8 cellular contexts compared by ENCODE assay signal in the genomic region with DNA sequence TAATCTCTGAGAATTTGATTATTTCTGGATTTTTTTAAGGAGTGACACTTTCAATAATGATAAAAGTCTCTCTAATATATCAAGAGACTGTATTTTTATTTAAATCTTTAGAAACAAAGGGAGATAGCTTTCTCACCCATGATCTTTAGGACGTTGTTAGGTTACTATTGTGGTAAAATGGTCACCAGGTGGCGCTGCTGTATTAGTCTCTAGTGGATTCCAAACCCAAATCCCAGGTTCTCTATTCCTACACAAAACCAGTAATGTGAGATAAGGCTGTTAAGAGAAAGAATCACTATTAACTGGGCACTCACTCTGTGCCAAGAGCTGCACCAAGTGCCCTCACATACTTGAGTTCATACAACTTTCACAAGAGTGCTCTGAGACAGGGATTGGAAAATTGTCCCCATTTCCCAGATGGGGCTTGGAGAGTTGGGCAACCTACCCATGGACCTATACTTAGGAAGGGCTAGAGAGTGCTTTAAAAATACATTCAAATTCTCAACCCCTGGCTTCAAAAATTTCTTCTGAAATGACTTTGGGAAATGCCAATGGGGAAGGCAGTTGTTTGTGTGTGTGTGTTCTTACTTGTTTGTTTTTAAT.
DNase-seq lines count a peak whose midpoint lies in the region; ATAC-seq and TF ChIP-seq lines count a peak whose summit lies in the region.

No MANE protein-coding gene starts in this region.

- intact Hi-C loops in Calu3 (cut with micrococcal nuclease; ENCODE audit: unreplicated experiment): loop anchor here (2.0 to 10.0 kb wide), 2 partner anchors 182 to 736 kb away; no protein-coding TSS in a partner anchor
- intact Hi-C loops in testis (cut with DNase I; ENCODE audit: low total_unique reads): no loop called here

- no peak overlapping the region for H3K27ac ChIP-seq in testis

- no TSS peak for BruUV-seq in Calu3 (replicated peaks; lab: Mats Ljungman, UMichigan)

- H3K9me3 ChIP-seq in testis: no peaks in the 10 kb centered on the region

- POLR2A ChIA-PET in naive thymus-derived CD8-positive, alpha-beta T cell (lab: Charles Lee): no interaction called here

- no peaks in the 10 kb centered on the region for H3K27me3 ChIP-seq in testis

- no peak overlapping the region for H3K4me3 Mint-ChIP-seq in Calu3 (ENCODE audit: low read depth, unreplicated experiment)
- H3K4me3 Mint-ChIP-seq in activated CD8-positive, alpha-beta memory T cell treated with anti-CD3 and anti-CD28 coated beads, Interleukin-2, amount 10 ng/mL, durations not matched to agents 7 days and 5 days: no peak overlapping the region
- H3K4me3 Mint-ChIP-seq in naive thymus-derived CD8-positive, alpha-beta T cell: no peak overlapping the region

- H3K27ac Mint-ChIP-seq in Calu3 (ENCODE audit: unreplicated experiment): no peak overlapping the region
- no peak overlapping the region for H3K27ac Mint-ChIP-seq in activated CD8-positive, alpha-beta memory T cell treated with anti-CD3 and anti-CD28 coated beads, Interleukin-2, amount 10 ng/mL, durations not matched to agents 7 days and 5 days
- no peak overlapping the region for H3K27ac Mint-ChIP-seq in naive thymus-derived CD8-positive, alpha-beta T cell

- ATAC-seq in HG02798 (IDR thresholded peaks at IDR 0.05; ENCODE audit: poor library complexity, unreplicated experiment): peak; percentile 68
- ATAC-seq in activated CD8-positive, alpha-beta memory T cell treated with anti-CD3 and anti-CD28 coated beads, Interleukin-2, amount 10 ng/mL, durations not matched to agents 7 days and 5 days: no peak
- ATAC-seq in naive thymus-derived CD8-positive, alpha-beta T cell: no peak
- no peak for ATAC-seq in HG02938 (IDR thresholded peaks at IDR 0.05; ENCODE audit: unreplicated experiment)

- no peaks in the 10 kb centered on the region for H3K36me3 Mint-ChIP-seq in Calu3 (ENCODE audit: insufficient read depth, unreplicated experiment)
- no peaks in the 10 kb centered on the region for H3K36me3 Mint-ChIP-seq in activated CD8-positive, alpha-beta memory T cell treated with anti-CD3 and anti-CD28 coated beads, Interleukin-2, amount 10 ng/mL, durations not matched to agents 7 days and 5 days
- peaks cover 0 to 2% (median 0%) of the 10 kb centered on the region in 3 donors for H3K36me3 Mint-ChIP-seq in naive thymus-derived CD8-positive, alpha-beta T cell

- H3K4me1 ChIP-seq in testis: no peaks in the 10 kb centered on the region

- TF ChIP-seq CTCF in Calu3 (IDR thresholded peaks at IDR 0.05; ENCODE audit: unreplicated experiment) (no peak), testis (IDR thresholded peaks at IDR 0.05) (peak; percentile 38 to 53 (median 49))

- no peaks in the 10 kb centered on the region for H3K36me3 ChIP-seq in testis (ENCODE audit: low read depth, missing control alignments)

- DNase-seq in Calu3: peak; percentile 72
- peak; percentile 71 for DNase-seq in NCI-H69 (lab: John Stamatoyannopoulos, UW)
- DNase-seq in activated CD8-positive, alpha-beta memory T cell treated with anti-CD3 and anti-CD28 coated beads, Interleukin-2, amount 10 ng/mL, durations not matched to agents 7 days and 5 days: peak; percentile 53
- DNase-seq in fibroblast of gingiva (ENCODE audit: low read depth): peak; percentile 48
- DNase-seq in naive thymus-derived CD8-positive, alpha-beta T cell: peak in 9 of 10 donors; percentile 11 to 67 (median 26)
- DNase-seq in testis: peak; percentile 89

- CTCF ChIA-PET in Calu3 (lab: Charles Lee): interaction anchor here (1.0 to 1.8 kb wide), 2 partner anchors 186 to 734 kb away, joined by 3 to 12 read pairs; no protein-coding TSS in a partner anchor
- CTCF ChIA-PET in activated CD8-positive, alpha-beta memory T cell treated with anti-CD3 and anti-CD28 coated beads, Interleukin-2, amount 10 ng/mL, durations not matched to agents 7 days and 5 days (lab: Charles Lee): interaction anchor here (0.7 to 2.7 kb wide), 10 partner anchors 11 to 1118 kb away, joined by 3 to 19 read pairs (median 4); no protein-coding TSS in a partner anchor

- TF ChIP-seq POLR2A in testis (IDR thresholded peaks at IDR 0.05): no peak

- peaks cover 22% of the 10 kb centered on the region for H3K4me1 Mint-ChIP-seq in Calu3 (ENCODE audit: low read depth, unreplicated experiment)
- H3K4me1 Mint-ChIP-seq in activated CD8-positive, alpha-beta memory T cell treated with anti-CD3 and anti-CD28 coated beads, Interleukin-2, amount 10 ng/mL, durations not matched to agents 7 days and 5 days: peaks cover 3% of the 10 kb centered on the region
- H3K4me1 Mint-ChIP-seq in naive thymus-derived CD8-positive, alpha-beta T cell: peaks cover 0 to 5% (median 1%) of the 10 kb centered on the region in 4 donors

- 8 to 13% methylated on average over 2 of the region's 2 CpGs for WGBS in testis, 2 donors

- no peak overlapping the region for H3K4me3 ChIP-seq in testis

- H3K27me3 Mint-ChIP-seq in Calu3 (ENCODE audit: unreplicated experiment): no peaks in the 10 kb centered on the region
- H3K27me3 Mint-ChIP-seq in activated CD8-positive, alpha-beta memory T cell treated with anti-CD3 and anti-CD28 coated beads, Interleukin-2, amount 10 ng/mL, durations not matched to agents 7 days and 5 days: peaks cover 20% of the 10 kb centered on the region
- peaks cover 0 to 4% (median 0%) of the 10 kb centered on the region in 5 donors for H3K27me3 Mint-ChIP-seq in naive thymus-derived CD8-positive, alpha-beta T cell

- no peaks in the 10 kb centered on the region for H3K9me3 Mint-ChIP-seq in Calu3 (ENCODE audit: low read depth, unreplicated experiment)
- H3K9me3 Mint-ChIP-seq in activated CD8-positive, alpha-beta memory T cell treated with anti-CD3 and anti-CD28 coated beads, Interleukin-2, amount 10 ng/mL, durations not matched to agents 7 days and 5 days (ENCODE audit: low read depth): no peaks in the 10 kb centered on the region
- no peaks in the 10 kb centered on the region for H3K9me3 Mint-ChIP-seq in naive thymus-derived CD8-positive, alpha-beta T cell

Comparison
In these comparisons a context has a peak if more than half of its experiments do, and no peak if none do; other contexts are left out.
1. DNase-seq: peak in every context shown above with its lines; median percentile 89 in testis; 72 in Calu3; 71 in NCI-H69; 53 in activated CD8-positive, alpha-beta memory T cell treated with anti-CD3 and anti-CD28 coated beads, Interleukin-2, amount 10 ng/mL, durations not matched to agents 7 days and 5 days; 48 in fibroblast of gingiva; 26 in naive thymus-derived CD8-positive, alpha-beta T cell.